ENCODE assay signal across 13 cellular contexts in genomic region chr17:61429831-61430230, GRCh38. TPM values are rescaled to one million over a fixed set of nuclear protein-coding genes. Genes with fewer than 3 reads are reported as not detected.
"Had no signal": no experiment of that assay in that cellular context is flagged by ENCODE, and none has a peak within 500 bp of the region (broad histone marks: within the 10 kb centered on the region; RNA-seq: fewer than 3 reads in every experiment).

No MANE protein-coding gene starts in this region.

RNA-seq across cellular contexts. Expression of gene TBX4, which starts 22.4 kb away (rescaled TPM):
- total RNA-seq: kidney, kidney epithelial cell, left cardiac atrium, left colon, left lobe of liver, left ventricle myocardium inferior, left ventricle myocardium superior, liver, lung microvascular endothelial cell, mucosa of descending colon had no signal
- polyA plus RNA-seq: immature natural killer cell, liver had no signal

RNA-seq across cellular contexts. Expression of gene TBX2, which starts 30.2 kb away (rescaled TPM):
- polyA plus RNA-seq: immature natural killer cell, keratinocyte, mammary epithelial cell had no signal
